ENCODE assay signal across 34 cellular contexts in genomic region chr14:28755198-28755794, GRCh38. TPM values are rescaled to one million over a fixed set of nuclear protein-coding genes. Genes with fewer than 3 reads are reported as not detected.
DNase-seq lines count a peak whose midpoint lies in the region; ATAC-seq, FAIRE-seq and TF ChIP-seq lines count a peak whose summit lies in the region.
"Had no signal": no experiment of that assay in that cellular context is flagged by ENCODE, and none has a peak within 500 bp of the region (broad histone marks: within the 10 kb centered on the region; RNA-seq: fewer than 3 reads in every experiment).

No MANE protein-coding gene starts in this region.

- no peak for ATAC-seq in GM18868 (IDR thresholded peaks at IDR 0.05; ENCODE audit: unreplicated experiment)
- ATAC-seq: left lobe of liver; Right ventricle myocardium inferior; SK-N-SH treated with all-trans-retinoic acid at 6 μM for 48 hours; stimulated activated naive CD8-positive, alpha-beta T cell treated with anti-CD3 and anti-CD28 coated beads, Interleukin-15, Interleukin-2, amounts not matched to agents 100 U/mL and 50 U/mL, for 24 hours; T-helper 17 cell had no signal

- H3K4me2 ChIP-seq in neural cell (ENCODE audit: low read length) = no peak overlapping the region
- H3K4me2 ChIP-seq: PC-9 had no signal

- no peak for TF ChIP-seq CTCF in C4-2B (conservative IDR thresholded peaks at IDR 0.05)
- no peak for TF ChIP-seq CTCF in astrocyte of the cerebellum (IDR thresholded peaks at IDR 0.05; ENCODE audit: low read depth, low read length, missing control alignments)
- no peak for TF ChIP-seq CTCF in neural cell (IDR thresholded peaks at IDR 0.05; ENCODE audit: poor library complexity, severe bottlenecking)

- peak overlapping the region; percentile 42; the same call in 1 of the 2 replicates for H3K27ac ChIP-seq in C4-2B
- no peak overlapping the region for H3K27ac ChIP-seq in neural cell (ENCODE audit: low read length)
- H3K27ac ChIP-seq: adrenal gland, GM23248, PC-9, right atrium auricular region, spleen, thoracic aorta, uterus had no signal

- no peaks in the 10 kb centered on the region for H3K36me3 ChIP-seq in neural cell (ENCODE audit: insufficient read depth, low read length)
- H3K36me3 ChIP-seq: adrenal gland, right atrium auricular region, spleen, thoracic aorta, uterus had no signal

- no peaks in the 10 kb centered on the region for H4K20me1 ChIP-seq in neural cell (ENCODE audit: insufficient read depth)

- H3K4me3 ChIP-seq in astrocyte of the cerebellum (ENCODE audit: low read depth, low read length) (peak overlapping the region; percentile 0), neural cell (ENCODE audit: low read length) (no peak overlapping the region)
- H3K4me3 ChIP-seq: adrenal gland, GM23248, PC-9, right atrium auricular region, spleen, thoracic aorta, uterus had no signal

- FAIRE-seq in HTR-8/SVneo (lab: Jason Lieb, UNC) = peak; percentile 66
- FAIRE-seq: TTC549 had no signal

- TF ChIP-seq RAD21 in neural cell (conservative IDR thresholded peaks at IDR 0.05) = no peak

- no peaks in the 10 kb centered on the region for H3K27me3 ChIP-seq in neural cell (ENCODE audit: insufficient read depth, low read depth, low read length)

- no peak for TF ChIP-seq EP300 in neural cell (conservative IDR thresholded peaks at IDR 0.05; ENCODE audit: poor library complexity, severe bottlenecking)

- DNase-seq in HTR-8/SVneo (ENCODE audit: insufficient read length, low spot score) (no peak), astrocyte of the cerebellum (ENCODE audit: low read depth) (no peak), NCI-H526 (lab: John Stamatoyannopoulos, UW) (no peak), dermis blood vessel endothelial cell (no peak), DMS153 treated with DMSO at 0.1 percent for 48 hours (lab: John Stamatoyannopoulos, UW; ENCODE audit: unreplicated experiment) (no peak)
- DNase-seq: activated CD4-positive, alpha-beta memory T cell treated with anti-CD3 and anti-CD28 coated beads for 36 hours; activated CD4-positive, CD25-positive, alpha-beta regulatory T cell treated with anti-CD3 and anti-CD28 coated beads, Interleukin-2, amount 50 U/mL, for 72 hours; activated CD8-positive, alpha-beta memory T cell treated with anti-CD3 and anti-CD28 coated beads, Interleukin-2, amount 50 U/mL, for 4 hours; activated naive CD4-positive, alpha-beta T cell treated with anti-CD3 and anti-CD28 coated beads for 36 hours; adrenal gland; CD4-positive, alpha-beta memory T cell; effector CD4-positive, alpha-beta T cell; EL; GM23248; immature natural killer cell; NCI-H1105 treated with DMSO at 0.1 percent for 48 hours; NCI-H2029 treated with DMSO at 0.1 percent for 48 hours; NCI-H2227 treated with DMSO at 0.1 percent for 48 hours; nephron progenitor cell; PC-9; spleen; stimulated activated CD4-positive, alpha-beta T cell treated with anti-CD3 and anti-CD28 coated beads, Interleukin-2, amount 100 ng/mL, for 24 hours; stimulated activated naive CD8-positive, alpha-beta T cell treated with anti-CD3 and anti-CD28 coated beads, Interleukin-15, Interleukin-2, amounts not matched to agents 100 U/mL and 50 U/mL, for 24 hours; T-helper 17 cell; uterus had no signal

- no peaks in the 10 kb centered on the region for H3K9me2 ChIP-seq in neural cell (ENCODE audit: insufficient read depth, low read length)

- H3F3A ChIP-seq in neural cell (ENCODE audit: insufficient read depth, low read length, poor library complexity, severe bottlenecking) = peaks cover 9% of the 10 kb centered on the region

- H2AFZ ChIP-seq in neural cell (ENCODE audit: low read depth, low read length) = no peak overlapping the region
- H2AFZ ChIP-seq: GM23248, PC-9 had no signal

- no peak overlapping the region for H3K9ac ChIP-seq in neural cell (ENCODE audit: low read length)
- H3K9ac ChIP-seq: GM23248 had no signal

- peaks cover 97% of the 10 kb centered on the region for H3K79me2 ChIP-seq in neural cell (replicated peaks; ENCODE audit: insufficient read depth, low read length)

- in situ Hi-C loops in astrocyte of the cerebellum (cut with HindIII; ENCODE audit: low sequenced_read_pairs) = loop anchor here (5.0 kb wide), 1 partner anchor 787 kb away; no protein-coding TSS in a partner anchor

- H3K9me3 ChIP-seq in neural cell (ENCODE audit: low read length) = no peaks in the 10 kb centered on the region
- H3K9me3 ChIP-seq: adrenal gland, right atrium auricular region, thoracic aorta, uterus had no signal

TF ChIP-seq in neural cell, 6 proteins besides CTCF, POLR2A, EP300 and RAD21:
- TF ChIP-seq REST (IDR thresholded peaks at IDR 0.05; ENCODE audit: borderline replicate concordance) = peak; percentile 13
- no peak for TF ChIP-seq TAF1 (IDR thresholded peaks at IDR 0.05; ENCODE audit: low read depth)
TF ChIP-seq in neural cell: peak in this region for 1.

RNA-seq across cellular contexts. Expression of gene FOXG1, which starts 11.3 kb away (rescaled TPM):
- 53.5 and 54.0 TPM in 2 replicates for polyA plus RNA-seq in neural cell
- 66.0 and 87.2 TPM in 2 replicates for polyA minus RNA-seq in neural cell
- total RNA-seq in dermis blood vessel endothelial cell = not detected in 2 replicates
- total RNA-seq: activated CD4-positive, alpha-beta memory T cell treated with anti-CD3 and anti-CD28 coated beads for 36 hours; activated naive CD4-positive, alpha-beta T cell treated with anti-CD3 and anti-CD28 coated beads for 36 hours; CD4-positive, alpha-beta memory T cell; GM23248; left lobe of liver; PC-9; right atrium auricular region; Right ventricle myocardium inferior; T-helper 17 cell; uterus had no signal
- polyA plus RNA-seq: CD4-positive, alpha-beta memory T cell; GM23248; immature natural killer cell had no signal
